ENCODE assay signal across 24 cellular contexts in genomic region chr2:241586564-241587264, GRCh38. TPM values are rescaled to one million over a fixed set of nuclear protein-coding genes. Genes with fewer than 3 reads are reported as not detected.
"Had no signal": no experiment of that assay in that cellular context is flagged by ENCODE, and none has a peak within 500 bp of the region (broad histone marks: within the 10 kb centered on the region; RNA-seq: fewer than 3 reads in every experiment).

No MANE protein-coding gene starts in this region.

- DNase-seq: activated CD4-positive, alpha-beta T cell treated with anti-CD3 and anti-CD28 coated beads for 1 hour; activated CD4-positive, alpha-beta T cell treated with anti-CD3 and anti-CD28 coated beads, Interleukin-2, amount 10 ng/mL, durations not matched to agents 24 days and 14 days; activated CD4-positive, alpha-beta T cell treated with anti-CD3 and anti-CD28 coated beads, Interleukin-2, amount 50 U/mL, for 48 hours; activated CD8-positive, alpha-beta memory T cell treated with anti-CD3 and anti-CD28 coated beads, Interleukin-2, amount 10 ng/mL, durations not matched to agents 7 days and 5 days; activated effector memory CD4-positive, alpha-beta T cell treated with anti-CD3 and anti-CD28 coated beads, Interleukin-2, amount 50 U/mL, for 16 hours; activated naive CD4-positive, alpha-beta T cell treated with Interleukin-2 at 50 U/mL for 16 hours; activated naive CD8-positive, alpha-beta T cell treated with anti-CD3 and anti-CD28 coated beads, Interleukin-2, amount 50 U/mL, for 24 hours; activated T-cell treated with anti-CD3 and anti-CD28 coated beads, Interleukin-2, amount 50 U/mL, for 24 hours; amygdala; MM.1S; NCI-H1105 treated with DMSO at 0.1 percent for 48 hours; NCI-H1436 treated with DMSO at 0.1 percent for 48 hours; NCI-H187; NCI-H2081; NCI-H446; NCI-H524; Peyer's patch; SHP77; T-helper 17 cell; T-helper 9 cell had no signal

- H3K27ac ChIP-seq: Peyer's patch, SJSA1 had no signal

- ATAC-seq: activated CD8-positive, alpha-beta memory T cell treated with anti-CD3 and anti-CD28 coated beads, Interleukin-2, amount 10 ng/mL, durations not matched to agents 7 days and 5 days; activated naive CD4-positive, alpha-beta T cell treated with anti-CD3 and anti-CD28 coated beads, Interleukin-2, amount 50 U/mL, for 72 hours; activated naive CD8-positive, alpha-beta T cell treated with anti-CD3 and anti-CD28 coated beads, Interleukin-2, amount 50 U/mL, for 24 hours; T-helper 17 cell; WTC11 had no signal

- H3K27me3 ChIP-seq: Peyer's patch, SJSA1 had no signal

- H3K4me1 ChIP-seq: Peyer's patch, SJSA1 had no signal

- H3K4me3 ChIP-seq: Peyer's patch, SJSA1 had no signal

- FAIRE-seq: astrocyte had no signal

RNA-seq across cellular contexts. Expression of gene BOK, which starts 28.2 kb away (rescaled TPM):
- total RNA-seq: activated CD8-positive, alpha-beta memory T cell treated with anti-CD3 and anti-CD28 coated beads, Interleukin-2, amount 10 ng/mL, durations not matched to agents 7 days and 5 days; T-helper 17 cell had no signal
